ENCODE assay signal across 27 cellular contexts in the genomic region with DNA sequence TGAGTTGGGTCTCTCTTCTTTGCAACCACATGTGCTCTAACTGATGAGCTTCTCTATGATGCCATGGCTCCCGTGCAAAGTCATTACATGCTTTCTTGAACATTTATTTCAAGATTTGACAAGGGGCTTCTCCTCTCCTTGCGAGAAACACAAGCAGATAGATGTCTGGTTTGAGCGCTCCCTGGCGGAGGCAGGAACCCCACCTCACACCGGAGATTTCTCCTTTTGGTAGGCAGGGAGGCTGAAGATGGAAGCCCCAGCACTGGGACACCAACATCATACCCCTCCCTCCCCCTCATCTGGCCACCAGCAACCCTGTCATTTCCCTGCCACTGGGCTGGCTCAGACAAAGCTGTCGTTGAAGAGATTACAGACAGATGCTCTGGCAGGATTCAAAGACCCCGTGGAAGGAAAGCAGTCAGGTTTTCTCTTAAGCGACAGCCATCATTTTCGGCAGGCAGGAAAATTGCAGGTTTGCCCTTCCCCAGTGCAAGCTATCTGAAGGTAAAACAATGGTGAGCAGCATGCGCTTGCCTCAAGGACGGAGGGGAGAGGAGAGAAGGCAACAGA.
"Had no signal": no experiment of that assay in that cellular context is flagged by ENCODE, and none has a peak within 500 bp of the region (broad histone marks: within the 10 kb centered on the region; RNA-seq: fewer than 3 reads in every experiment).

No MANE protein-coding gene starts in this region.

- ATAC-seq: foreskin keratinocyte; gastroesophageal sphincter; heart left ventricle; left lobe of liver; naive thymus-derived CD8-positive, alpha-beta T cell; pancreas; right lobe of liver; stimulated activated naive B cell treated with anti-CD40 and anti-IgM and Interleukin-4, amounts not matched to agents 10 μg/mL and 1 μg/mL and 100 μg/mL, for 72 hours had no signal

- H3K27ac Mint-ChIP-seq: dendritic cell treated with granulocyte-macrophage colony-stimulating factor and Interleukin-4, amounts not matched to agents 40 ng/mL and 50 ng/mL, for 4 days; naive thymus-derived CD8-positive, alpha-beta T cell; nephron progenitor cell; stimulated activated naive B cell treated with anti-CD40 and anti-IgM and Interleukin-4, amounts not matched to agents 10 μg/mL and 1 μg/mL and 100 μg/mL, for 72 hours; stimulated activated naive CD8-positive, alpha-beta T cell treated with anti-CD3 and anti-CD28 coated beads, Interleukin-15, Interleukin-2, amounts not matched to agents 100 ng/mL and 50 ng/mL, for 24 hours had no signal

- H3K4me2 ChIP-seq: hepatocyte had no signal

- H2AFZ ChIP-seq: hepatocyte had no signal

- H3K79me2 ChIP-seq: hepatocyte had no signal

- H3K4me1 Mint-ChIP-seq: naive thymus-derived CD8-positive, alpha-beta T cell; stimulated activated naive B cell treated with anti-CD40 and anti-IgM and Interleukin-4, amounts not matched to agents 10 μg/mL and 1 μg/mL and 100 μg/mL, for 72 hours had no signal

- H3K4me1 ChIP-seq: colonic mucosa, esophagus muscularis mucosa, foreskin keratinocyte, gastroesophageal sphincter, heart left ventricle, pancreas, right lobe of liver, tibial nerve, upper lobe of right lung, uterus had no signal

- H3K36me3 Mint-ChIP-seq: stimulated activated naive B cell treated with anti-CD40 and anti-IgM and Interleukin-4, amounts not matched to agents 10 μg/mL and 1 μg/mL and 100 μg/mL, for 72 hours had no signal

- H3K9me3 Mint-ChIP-seq: dendritic cell treated with granulocyte-macrophage colony-stimulating factor and Interleukin-4, amounts not matched to agents 40 ng/mL and 50 ng/mL, for 4 days; nephron progenitor cell had no signal

- H3K4me3 Mint-ChIP-seq: dendritic cell treated with granulocyte-macrophage colony-stimulating factor and Interleukin-4, amounts not matched to agents 40 ng/mL and 50 ng/mL, for 4 days; naive thymus-derived CD8-positive, alpha-beta T cell; nephron progenitor cell; stimulated activated naive B cell treated with anti-CD40 and anti-IgM and Interleukin-4, amounts not matched to agents 10 μg/mL and 1 μg/mL and 100 μg/mL, for 72 hours; stimulated activated naive CD8-positive, alpha-beta T cell treated with anti-CD3 and anti-CD28 coated beads, Interleukin-15, Interleukin-2, amounts not matched to agents 100 ng/mL and 50 ng/mL, for 24 hours had no signal

- H3K27ac ChIP-seq: colonic mucosa, esophagus muscularis mucosa, foreskin keratinocyte, gastroesophageal sphincter, heart left ventricle, hepatocyte, pancreas, right lobe of liver, thoracic aorta, tibial nerve, upper lobe of right lung, uterus had no signal

- H3K9me3 ChIP-seq: colonic mucosa, pancreas, right lobe of liver, thoracic aorta, upper lobe of right lung, uterus had no signal

- H3K27me3 Mint-ChIP-seq: dendritic cell treated with granulocyte-macrophage colony-stimulating factor and Interleukin-4, amounts not matched to agents 40 ng/mL and 50 ng/mL, for 4 days; stimulated activated naive B cell treated with anti-CD40 and anti-IgM and Interleukin-4, amounts not matched to agents 10 μg/mL and 1 μg/mL and 100 μg/mL, for 72 hours; stimulated activated naive CD8-positive, alpha-beta T cell treated with anti-CD3 and anti-CD28 coated beads, Interleukin-15, Interleukin-2, amounts not matched to agents 100 ng/mL and 50 ng/mL, for 24 hours had no signal

- H3K36me3 ChIP-seq: colonic mucosa, esophagus muscularis mucosa, gastroesophageal sphincter, heart left ventricle, pancreas, right lobe of liver, thoracic aorta, tibial nerve, upper lobe of right lung, uterus had no signal

- H3K27me3 ChIP-seq: colonic mucosa, esophagus muscularis mucosa, foreskin keratinocyte, gastroesophageal sphincter, hepatocyte, pancreas, right lobe of liver, tibial nerve, upper lobe of right lung, uterus had no signal

- H3K4me3 ChIP-seq: colonic mucosa, esophagus muscularis mucosa, gastroesophageal sphincter, heart left ventricle, hepatocyte, pancreas, right lobe of liver, thoracic aorta, tibial nerve, upper lobe of right lung, uterus had no signal

- DNase-seq: colonic mucosa; effector CD8-positive, alpha-beta T cell; foreskin keratinocyte; heart left ventricle; kidney; mammary epithelial cell; mesendoderm; naive thymus-derived CD8-positive, alpha-beta T cell; nephron progenitor cell; occipital lobe; pancreas; retina; right lobe of liver; small intestine; stimulated activated CD4-positive, alpha-beta T cell treated with anti-CD3 and anti-CD28 coated beads, Interleukin-15, amount 100 ng/mL, for 24 hours; stimulated activated CD4-positive, alpha-beta T cell treated with anti-CD3 and anti-CD28 coated beads, Interleukin-2, amount 100 ng/mL, for 48 hours; stimulated activated naive B cell treated with anti-CD40 and anti-IgM and Interleukin-4, amounts not matched to agents 10 μg/mL and 1 μg/mL and 100 μg/mL, for 72 hours; upper lobe of right lung; uterus had no signal
